6 cellular contexts compared by ENCODE assay signal in the genomic region with DNA sequence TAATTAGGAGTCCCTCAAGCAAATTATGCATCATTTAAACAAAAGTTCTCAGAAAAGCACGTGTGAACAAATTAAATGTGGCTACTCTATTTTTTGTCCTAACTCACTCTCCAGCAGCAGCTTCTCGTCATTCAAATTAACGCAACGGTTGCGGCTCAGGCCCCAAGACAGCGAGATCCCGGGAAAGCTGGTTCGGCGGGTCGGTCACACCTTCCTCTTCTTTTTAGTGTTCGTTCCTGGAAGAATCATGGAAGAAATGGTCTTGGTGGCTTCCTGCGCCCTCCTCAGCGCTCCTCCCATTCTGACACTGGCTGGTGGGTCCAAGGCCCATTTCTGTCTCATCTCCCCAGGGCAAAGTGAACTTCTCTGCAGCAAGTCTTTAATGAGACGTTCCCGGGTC.
"Had no signal": no experiment of that assay in that cellular context is flagged by ENCODE, and none has a peak within 500 bp of the region (broad histone marks: within the 10 kb centered on the region; RNA-seq: fewer than 3 reads in every experiment).

No MANE protein-coding gene starts in this region.

- DNase-seq: IMR-90, KBM-7 had no signal

- H3K4me3 ChIP-seq: K562 had no signal

- H3K4me1 Mint-ChIP-seq: IgD-negative memory B cell had no signal

- H3K27ac ChIP-seq: HL-60 had no signal

- H3K27ac Mint-ChIP-seq: IgD-negative memory B cell had no signal

- ATAC-seq: HepG2, K562 had no signal

- H3K36me3 Mint-ChIP-seq: IgD-negative memory B cell had no signal

- H3K4me3 Mint-ChIP-seq: IgD-negative memory B cell had no signal

- H3K27me3 Mint-ChIP-seq: IgD-negative memory B cell had no signal
